In genomic region chr13:102680842-102681725, GRCh38 we compare ENCODE assay signal across 12 cellular contexts. TPM values are rescaled to one million over a fixed set of nuclear protein-coding genes. Genes with fewer than 3 reads are reported as not detected.
DNase-seq lines count a peak whose midpoint lies in the region; ATAC-seq and TF ChIP-seq lines count a peak whose summit lies in the region.
"Had no signal": no experiment of that assay in that cellular context is flagged by ENCODE, and none has a peak within 500 bp of the region (broad histone marks: within the 10 kb centered on the region; RNA-seq: fewer than 3 reads in every experiment).

No MANE protein-coding gene starts in this region.

- H3K36me3 ChIP-seq in CD8-positive, alpha-beta T cell (ENCODE audit: insufficient read depth, low read length), result peaks cover 15% of the 10 kb centered on the region

- no peak for TF ChIP-seq CTCF in CD8-positive, alpha-beta T cell (IDR thresholded peaks at IDR 0.05)

- H3K27ac ChIP-seq in CD8-positive, alpha-beta T cell (ENCODE audit: low read depth, low read length), result no peak overlapping the region
- H3K27ac ChIP-seq: thoracic aorta had no signal

- H3K9me3 Mint-ChIP-seq in CD8-positive, alpha-beta T cell, result no peaks in the 10 kb centered on the region

- H3K9me3 ChIP-seq in CD8-positive, alpha-beta T cell (ENCODE audit: low read length), result no peaks in the 10 kb centered on the region
- H3K9me3 ChIP-seq: thoracic aorta had no signal

- peak overlapping the region; percentile 80 for H3K27ac Mint-ChIP-seq in CD8-positive, alpha-beta T cell

- CTCF ChIA-PET in CD8-positive, alpha-beta T cell (lab: Charles Lee), result interaction anchor here (1.2 to 1.3 kb wide), 2 partner anchors 12 to 89 kb away, joined by 4 to 7 read pairs; no protein-coding TSS in a partner anchor

- ATAC-seq in CD8-positive, alpha-beta T cell, result peak; percentile 68
- ATAC-seq in GM21576 (IDR thresholded peaks at IDR 0.05; ENCODE audit: unreplicated experiment) (peak; percentile 46), HG03045 (IDR thresholded peaks at IDR 0.05; ENCODE audit: unreplicated experiment) (no peak), GM19467 (IDR thresholded peaks at IDR 0.05; ENCODE audit: unreplicated experiment) (no peak)

- H3K4me1 ChIP-seq in CD8-positive, alpha-beta T cell (ENCODE audit: insufficient read depth, low read length), result peaks cover 1% of the 10 kb centered on the region

- peak in 1 of 7 experiments; percentile 10 for DNase-seq in CD8-positive, alpha-beta T cell
- DNase-seq in OCI-M1 (lab: John Stamatoyannopoulos, UW) (peak; percentile 51), globus pallidus (ENCODE audit: low spot score) (peak; percentile 11), NCI-H1417 (lab: John Stamatoyannopoulos, UW) (no peak), NCI-H510A (lab: John Stamatoyannopoulos, UW) (no peak)
- DNase-seq: heart right ventricle, NCI-H446 treated with DMSO at 0.1 percent for 48 hours, posterior cingulate gyrus had no signal

- POLR2A ChIA-PET in CD8-positive, alpha-beta T cell (lab: Charles Lee), result interaction anchor here (0.7 to 1.5 kb wide), 3 partner anchors 43 to 85 kb away, joined by 3 to 5 read pairs (median 4); no protein-coding TSS in a partner anchor

- H3K36me3 Mint-ChIP-seq in CD8-positive, alpha-beta T cell, result peaks cover 31% of the 10 kb centered on the region

- H3K27me3 Mint-ChIP-seq in CD8-positive, alpha-beta T cell (ENCODE audit: low read depth), result no peaks in the 10 kb centered on the region

- H3K27me3 ChIP-seq in CD8-positive, alpha-beta T cell (ENCODE audit: insufficient read depth, low read length), result no peaks in the 10 kb centered on the region
- H3K27me3 ChIP-seq: heart right ventricle had no signal

- intact Hi-C loops in CD8-positive, alpha-beta T cell (cut with DNase I, micrococcal nuclease), result loop anchor here in 1 of 2 experiments (5.0 kb wide), 2 partner anchors 91 to 166 kb away; partner anchors contain the start of genes ERCC5 and TEX30

- H3K4me1 Mint-ChIP-seq in CD8-positive, alpha-beta T cell (ENCODE audit: low read depth), result peaks cover 29% of the 10 kb centered on the region

- no peak overlapping the region for H3K4me3 ChIP-seq in CD8-positive, alpha-beta T cell (ENCODE audit: low read depth, low read length)
- H3K4me3 ChIP-seq: heart right ventricle, thoracic aorta had no signal

- no peak overlapping the region for H3K4me3 Mint-ChIP-seq in CD8-positive, alpha-beta T cell

RNA-seq across cellular contexts. Expression of gene METTL21C, which starts 13.8 kb away (rescaled TPM):
- not detected for total RNA-seq in CD8-positive, alpha-beta T cell
- total RNA-seq: heart right ventricle, thoracic aorta had no signal

Comparison
In these comparisons a context has a peak if more than half of its experiments do, and no peak if none do; other contexts are left out.
1. ATAC-seq: peak in CD8-positive, alpha-beta T cell (single experiment) and GM21576 (single experiment); none in HG03045 (single experiment) and GM19467 (single experiment).
2. DNase-seq: peak in OCI-M1 (single experiment) and globus pallidus (single experiment); none in NCI-H1417 (0 of 3) and NCI-H510A (single experiment).